Comparison of ENCODE assay signal across 8 cellular contexts in the genomic region with DNA sequence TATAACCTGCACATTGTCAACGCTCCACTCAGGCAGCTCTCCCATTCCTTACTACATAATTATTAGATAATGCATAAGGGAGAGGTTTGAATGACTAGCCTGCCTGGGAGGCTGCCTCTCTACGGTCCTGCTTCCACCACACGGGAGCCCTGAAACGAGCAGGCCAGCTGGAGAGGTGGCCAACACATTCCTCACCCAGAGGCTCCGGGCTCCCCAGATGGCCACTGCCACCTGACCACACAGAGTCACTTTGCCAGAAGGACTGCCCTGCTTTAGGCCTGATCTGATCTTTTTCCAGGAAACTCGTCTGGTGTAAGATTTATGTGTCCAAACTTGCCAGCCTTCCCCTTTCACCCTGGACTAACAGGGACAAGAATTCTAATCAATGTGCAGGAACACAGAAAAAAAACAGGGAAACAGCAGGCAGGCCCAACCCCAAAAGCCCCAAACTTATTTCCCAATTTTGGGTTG. TPM values are rescaled to one million over a fixed set of nuclear protein-coding genes. Genes with fewer than 3 reads are reported as not detected.
DNase-seq lines count a peak whose midpoint lies in the region; ATAC-seq, FAIRE-seq and TF ChIP-seq lines count a peak whose summit lies in the region.

No MANE protein-coding gene starts in this region.

- H2AFZ ChIP-seq in GM12878 (ENCODE audit: control insufficient read depth, low read depth, low read length): peak overlapping the region; percentile 87

- 91% methylated on average over 6 of the region's 6 CpGs for WGBS in GM12878 (ENCODE audit: insufficient coverage, insufficient replicate concordance, low lambda C conversion rate, missing lambda C conversion rate)
- 10% methylated on average over 6 of the region's 6 CpGs for WGBS in right lobe of liver (ENCODE audit: insufficient coverage, low coverage, low lambda C conversion rate, missing lambda C conversion rate)
- WGBS in transverse colon (ENCODE audit: low coverage in 1 of 2), 2 donors: 10% methylated on average over 1 of the region's 6 CpGs; no CpG with 5 or more reads in 1 of the 2 donors

- no peaks in the 10 kb centered on the region for H3K9me3 Mint-ChIP-seq in activated T-cell treated with anti-CD3 and anti-CD28 coated beads, Interleukin-2, amount 50 U/mL, for 4 hours

- H3K9ac ChIP-seq in GM12878 (ENCODE audit: control insufficient read depth, insufficient read depth, low read length): peak overlapping the region; percentile 49

- H3K27me3 Mint-ChIP-seq in activated T-cell treated with anti-CD3 and anti-CD28 coated beads, Interleukin-2, amount 50 U/mL, for 4 hours (ENCODE audit: low read depth): no peaks in the 10 kb centered on the region

- peak overlapping the region; percentile 66 for H3K4me3 ChIP-seq in GM12878
- no peak overlapping the region for H3K4me3 ChIP-seq in right lobe of liver
- H3K4me3 ChIP-seq in transverse colon: no peak overlapping the region

- in situ Hi-C loops in GM12878 (cut with MboI) (no loop called here), transverse colon (cut with MboI; ENCODE audit: low pct_ligation_motif_present in 1 of 4, low pct_unique_long_range_greater_than_20kb in 1 of 4, low sequenced_read_pairs in 3 of 4) (no loop called here)

- peaks cover 1% of the 10 kb centered on the region for H3K79me2 ChIP-seq in GM12878 (ENCODE audit: control insufficient read depth, insufficient read depth, low read length)

- H3K9me3 ChIP-seq in GM12878 (replicated peaks; ENCODE audit: control insufficient read depth, insufficient read depth, low read length) (no peaks in the 10 kb centered on the region), right lobe of liver (no peaks in the 10 kb centered on the region), transverse colon (no peaks in the 10 kb centered on the region)

- TF ChIP-seq CTCF in GM12878 (IDR thresholded peaks at IDR 0.05 in 2 of 3, conservative IDR thresholded peaks at IDR 0.05 in 1 of 3; ENCODE audit: control insufficient read depth in 2 of 3, extremely low read depth in 1 of 3, insufficient read depth in 1 of 3, low read depth in 3 of 3, low read length in 3 of 3): no peak
- TF ChIP-seq CTCF in right lobe of liver (IDR thresholded peaks at IDR 0.05): no peak
- TF ChIP-seq CTCF in transverse colon (IDR thresholded peaks at IDR 0.05): no peak

- no peak for FAIRE-seq in GM12878 (lab: Jason Lieb, UNC)

- CTCF ChIA-PET in GM12878 (lab: Yijun Ruan, JAX): interaction anchor here (0.5 to 3.3 kb wide), 12 partner anchors 8 to 317 kb away, joined by 3 to 17 read pairs (median 6); partner anchors contain the start of gene HIVEP3

- no peak for ATAC-seq in activated T-cell treated with anti-CD3 and anti-CD28 coated beads, Interleukin-2, amount 50 U/mL, for 4 hours
- ATAC-seq in GM12878 (peak; percentile 4; the same call in 2 of the 3 replicates), right lobe of liver (peak; percentile 70 to 80 (median 76)), HG03139 (IDR thresholded peaks at IDR 0.05; ENCODE audit: unreplicated experiment) (no peak), GM19324 (IDR thresholded peaks at IDR 0.05; ENCODE audit: low FRiP score, unreplicated experiment) (no peak)
- ATAC-seq in activated CD4-positive, CD25-positive, alpha-beta regulatory T cell treated with anti-CD3 and anti-CD28 coated beads, Interleukin-2, amount 50 U/mL, for 24 hours: no peak

- H3K4me1 ChIP-seq in GM12878 (ENCODE audit: control insufficient read depth, insufficient read depth, low read length) (peaks cover 15% of the 10 kb centered on the region), right lobe of liver (peaks cover 0 to 11% (median 0%) of the 10 kb centered on the region in 4 donors), transverse colon (peaks cover 6 to 29% (median 11%) of the 10 kb centered on the region in 4 donors)

- SMC1A ChIA-PET in GM12878 (lab: Charles Lee; ENCODE audit: uncharacterized antibody, unreplicated experiment): interaction anchor here (1.0 to 3.2 kb wide), 16 partner anchors 8 to 316 kb away, joined by 3 to 16 read pairs (median 6); no protein-coding TSS in a partner anchor

- intact Hi-C loops in GM12878 (cut with micrococcal nuclease; ENCODE audit: unreplicated experiment): loop anchor here (1.0 to 5.0 kb wide), 4 partner anchors 64 to 317 kb away; no protein-coding TSS in a partner anchor
- intact Hi-C loops in right lobe of liver (cut with DNase I): no loop called here
- intact Hi-C loops in transverse colon (cut with DNase I; ENCODE audit: low total_unique reads): no loop called here

- TF ChIP-seq POLR2A in GM12878 (IDR thresholded peaks at IDR 0.05; ENCODE audit: low read depth, low read length) (no peak), right lobe of liver (IDR thresholded peaks at IDR 0.05) (no peak), transverse colon (IDR thresholded peaks at IDR 0.05) (no peak)

- no peaks in the 10 kb centered on the region for H3K27me3 ChIP-seq in GM12878 (replicated peaks in 1 of 2; ENCODE audit: control insufficient read depth in 2 of 2, insufficient read depth in 2 of 2, low read length in 1 of 2)
- H3K27me3 ChIP-seq in right lobe of liver: no peaks in the 10 kb centered on the region
- no peaks in the 10 kb centered on the region for H3K27me3 ChIP-seq in transverse colon

- H3K36me3 Mint-ChIP-seq in activated T-cell treated with anti-CD3 and anti-CD28 coated beads, Interleukin-2, amount 50 U/mL, for 4 hours (ENCODE audit: insufficient read depth): no peaks in the 10 kb centered on the region

- peaks cover 55% of the 10 kb centered on the region for H3K4me1 Mint-ChIP-seq in activated T-cell treated with anti-CD3 and anti-CD28 coated beads, Interleukin-2, amount 50 U/mL, for 4 hours (ENCODE audit: low read depth)

- no peak for DNase-seq in activated T-cell treated with anti-CD3 and anti-CD28 coated beads, Interleukin-2, amount 50 U/mL, for 4 hours
- no peak for DNase-seq in activated T-cell treated with anti-CD3 and anti-CD28 coated beads for 4 hours
- DNase-seq in GM12878 (ENCODE audit: low read depth, low spot score): no peak
- peak; percentile 42 to 68 (median 58) for DNase-seq in right lobe of liver
- no peak for DNase-seq in transverse colon

- no TSS peak for BruUV-seq in GM12878 (replicated peaks; lab: Mats Ljungman, UMichigan)

- H3K27ac ChIP-seq in GM12878 (ENCODE audit: control insufficient read depth, insufficient read depth) (peak overlapping the region; percentile 75), right lobe of liver (peak overlapping the region; percentile 29 to 59 (median 31)), transverse colon (peak overlapping the region; percentile 55 to 62 (median 60))

- H3K36me3 ChIP-seq in GM12878 (ENCODE audit: control insufficient read depth in 2 of 2, insufficient read depth in 2 of 2, low read length in 1 of 2) (no peaks in the 10 kb centered on the region), right lobe of liver (no peaks in the 10 kb centered on the region), transverse colon (no peaks in the 10 kb centered on the region)

- H3K4me3 Mint-ChIP-seq in activated T-cell treated with anti-CD3 and anti-CD28 coated beads, Interleukin-2, amount 50 U/mL, for 4 hours: peak overlapping the region; percentile 71

- POLR2A ChIA-PET in GM12878 (lab: Charles Lee): interaction anchor here (1.1 to 2.4 kb wide), 4 partner anchors 9 to 29 kb away, joined by 3 to 9 read pairs (median 4); no protein-coding TSS in a partner anchor

- RAD21 ChIA-PET in GM12878 (lab: Charles Lee; ENCODE audit: unreplicated experiment): interaction anchor here (0.6 to 3.3 kb wide), 12 partner anchors 8 to 318 kb away, joined by 3 to 22 read pairs (median 4); no protein-coding TSS in a partner anchor

- peak overlapping the region; percentile 90 for H3K4me2 ChIP-seq in GM12878 (ENCODE audit: control insufficient read depth, insufficient read depth)

- no peaks in the 10 kb centered on the region for H4K20me1 ChIP-seq in GM12878 (ENCODE audit: control insufficient read depth, insufficient read depth)

- TF ChIP-seq RAD21 in GM12878 (IDR thresholded peaks at IDR 0.05; ENCODE audit: insufficient read depth, low read depth, low read length): no peak

- TF ChIP-seq EP300 in GM12878 (IDR thresholded peaks at IDR 0.05; ENCODE audit: borderline replicate concordance in 1 of 2, control insufficient read depth in 1 of 2, low read depth in 2 of 2, low read length in 2 of 2) (no peak), transverse colon (IDR thresholded peaks at IDR 0.05; ENCODE audit: low read depth) (no peak)

TF ChIP-seq in GM12878, 131 proteins besides CTCF, POLR2A, EP300 and RAD21:
- TF ChIP-seq MXI1 (IDR thresholded peaks at IDR 0.05; ENCODE audit: low read depth, low read length) (no peak), DPF2 (IDR thresholded peaks at IDR 0.05) (0 out of 2 replicates have a peak, but pooled peaks have one; percentile 1)

RNA-seq across cellular contexts. Expression of gene HIVEP3, which starts 27.8 kb away (rescaled TPM):
- 100 to 1,000 TPM; 107 to 117 (median 114) TPM for total RNA-seq in activated T-cell treated with anti-CD3 and anti-CD28 coated beads, Interleukin-2, amount 50 U/mL, for 4 hours
- total RNA-seq in GM12878 (2013; cell fraction: nucleolus; rRNA removed): 42.5 and 46.4 TPM in 2 replicates
- total RNA-seq in GM12878 (2014; rRNA removed) (2.8 and 2.9 TPM in 2 replicates), GM12878 (2014; rRNA removed; fragmentation: Illumina TruSeq; extraction: Trizol) (3.4 and 3.5 TPM in 2 replicates), GM12878 (2021) (13.6 and 13.8 TPM in 2 replicates), right lobe of liver (1 to 10 TPM; 1.4 to 3.9 (median 2.2) TPM), transverse colon (10 to 100 TPM in 1 of 4 donors, 1 to 10 TPM in 3; 3.7 to 15.0 (median 5.2) TPM)
- polyA plus RNA-seq in GM12878 (2011; ENCODE audit: low read depth): 1.8 TPM
- polyA plus RNA-seq in GM12878 (2011; rRNA removed) (3.5 and 4.3 TPM in 2 replicates), GM12878 (2014; fragmentation: Illumina TruSeq; extraction: Trizol) (7.4 and 8.6 TPM in 2 replicates), GM12878 (2014; fragmentation: Nextera tagmentation; extraction: Ambion mirVana) (1 to 10 TPM; 1.8 to 2.2 TPM), GM12878 (2014; rRNA removed) (6.0 and 7.7 TPM in 2 replicates), GM12878 (2016; fragmentation: Nextera tagmentation; extraction: Ambion mirVana) (1 to 10 TPM; 3.0 to 4.3 TPM)
- polyA plus RNA-seq in GM12878 (2011; cell fraction: cytosol; rRNA removed): 5.4 and 6.8 TPM in 2 replicates
- polyA plus RNA-seq in GM12878 (2011; cell fraction: nucleus; rRNA removed): 7.7 and 9.8 TPM in 2 replicates
- polyA plus RNA-seq in GM12878 (2012): 4.9 and 5.2 TPM in 2 replicates
- polyA minus RNA-seq in GM12878 (2011; rRNA and poly(A)+ RNA removed): 11.4 and 11.5 TPM in 2 replicates
- polyA minus RNA-seq in GM12878 (2011; cell fraction: cytosol; rRNA and poly(A)+ RNA removed): 5.5 and 5.6 TPM in 2 replicates
- polyA minus RNA-seq in GM12878 (2011; cell fraction: nucleus; rRNA and poly(A)+ RNA removed): 6.0 and 17.6 TPM in 2 replicates

Comparison
In these comparisons a context has a peak if more than half of its experiments do, and no peak if none do; other contexts are left out.
1. ATAC-seq: peak in GM12878 (single experiment) and right lobe of liver (4 of 4); none in activated T-cell treated with anti-CD3 and anti-CD28 coated beads, Interleukin-2, amount 50 U/mL, for 4 hours (0 of 2), activated CD4-positive, CD25-positive, alpha-beta regulatory T cell treated with anti-CD3 and anti-CD28 coated beads, Interleukin-2, amount 50 U/mL, for 24 hours (0 of 2), HG03139 (single experiment) and GM19324 (single experiment).
2. DNase-seq: peak in right lobe of liver (3 of 3); none in activated T-cell treated with anti-CD3 and anti-CD28 coated beads, Interleukin-2, amount 50 U/mL, for 4 hours (single experiment), activated T-cell treated with anti-CD3 and anti-CD28 coated beads for 4 hours (single experiment), GM12878 (single experiment) and transverse colon (single experiment).
3. Peak in every context shown above with its lines, with median percentiles within 50 percentile points of each other: H3K27ac ChIP-seq.